Comparison of ENCODE assay signal across 19 cellular contexts in genomic region chr6:95244749-95245148, GRCh38.
"Had no signal": no experiment of that assay in that cellular context is flagged by ENCODE, and none has a peak within 500 bp of the region (broad histone marks: within the 10 kb centered on the region; RNA-seq: fewer than 3 reads in every experiment).

No MANE protein-coding gene starts in this region.

- FAIRE-seq: pancreas had no signal

- H3K27me3 ChIP-seq: esophagus muscularis mucosa, foreskin keratinocyte, right lobe of liver had no signal

- H3K4me3 ChIP-seq: dorsolateral prefrontal cortex, esophagus muscularis mucosa, hepatocyte, lung, pancreas, psoas muscle, right lobe of liver had no signal

- H3K4me1 ChIP-seq: esophagus muscularis mucosa, foreskin keratinocyte, pancreas, psoas muscle had no signal

- H3K27ac ChIP-seq: dorsolateral prefrontal cortex, esophagus muscularis mucosa, foreskin keratinocyte, hepatocyte, pancreas, psoas muscle, right lobe of liver had no signal

- ATAC-seq: foreskin keratinocyte, left colon, left ventricle myocardium superior, pancreas, psoas muscle, right lobe of liver had no signal

- H3K9me3 ChIP-seq: esophagus muscularis mucosa, pancreas, psoas muscle, right lobe of liver had no signal

- H3K36me3 ChIP-seq: esophagus muscularis mucosa, pancreas, right lobe of liver had no signal

- DNase-seq: cortex of kidney; dorsolateral prefrontal cortex; effector CD8-positive, alpha-beta T cell; left colon; left ventricle myocardium superior; mesendoderm; naive B cell; occipital lobe; pancreas; psoas muscle; retina; right lobe of liver; stimulated activated CD4-positive, alpha-beta T cell treated with anti-CD3 and anti-CD28 coated beads, Interleukin-2, amount 100 ng/mL, for 24 hours; stimulated activated naive CD4-positive, alpha-beta T cell; trophoblast cell had no signal
